In genomic region chr7:38284553-38284952, GRCh38 we compare ENCODE assay signal across 1 cellular context.
TF ChIP-seq lines count a peak whose summit lies in the region.

No MANE protein-coding gene starts in this region.

TF ChIP-seq in H1, 55 proteins besides CTCF, POLR2A, EP300 and RAD21 (continued from another document):
- TF ChIP-seq HDAC2 (IDR thresholded peaks at IDR 0.05; ENCODE audit: borderline replicate concordance in 1 of 2, low read depth in 2 of 2, low read length in 2 of 2) (no peak), ASH2L (IDR thresholded peaks at IDR 0.05; ENCODE audit: low read length) (no peak), KDM5A (IDR thresholded peaks at IDR 0.05; ENCODE audit: low read length) (no peak), CEBPB (IDR thresholded peaks at IDR 0.05; ENCODE audit: low read depth, low read length) (no peak), TCF12 (IDR thresholded peaks at IDR 0.05; ENCODE audit: low read depth, low read length) (no peak), CREB1 (IDR thresholded peaks at IDR 0.05) (no peak), NANOG (IDR thresholded peaks at IDR 0.05; ENCODE audit: insufficient read depth, low read depth, low read length, poor library complexity, severe bottlenecking) (no peak), TAF7 (optimal IDR thresholded peaks at IDR 0.05; ENCODE audit: borderline replicate concordance, low read depth, low read length) (no peak), MAFK (IDR thresholded peaks at IDR 0.05; ENCODE audit: low read depth, low read length) (no peak), CTBP2 (IDR thresholded peaks at IDR 0.05; ENCODE audit: borderline replicate concordance, insufficient read depth, insufficient read length, low read length) (no peak)
TF ChIP-seq in H1: peak in this region for 0.
